Comparison of ENCODE assay signal across 8 cellular contexts in the genomic region with DNA sequence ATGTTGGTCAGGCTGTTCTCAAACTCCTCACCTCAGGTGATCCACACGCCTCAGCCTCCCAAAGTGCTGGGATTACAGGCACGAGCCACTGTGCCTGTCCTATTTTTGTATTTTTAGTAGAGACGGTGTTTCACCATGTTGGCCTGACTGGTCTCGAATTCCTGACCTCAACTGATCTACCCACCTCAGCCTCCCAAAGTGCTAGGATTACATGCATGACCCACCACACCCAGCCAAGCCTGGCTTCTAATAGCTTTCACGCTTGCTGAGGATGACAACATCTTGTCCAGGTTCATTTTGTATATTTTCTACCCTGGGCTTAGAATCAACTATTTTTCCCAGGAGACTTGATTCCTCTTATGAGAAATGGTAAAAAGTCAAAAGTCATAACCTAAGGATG.
"Had no signal": no experiment of that assay in that cellular context is flagged by ENCODE, and none has a peak within 500 bp of the region (broad histone marks: within the 10 kb centered on the region; RNA-seq: fewer than 3 reads in every experiment).

No MANE protein-coding gene starts in this region.

- FAIRE-seq: HepG2, HTR-8/SVneo, K562 had no signal

- H3K27ac ChIP-seq: HL-60, KMS-11 had no signal

- ATAC-seq: HepG2, K562 had no signal

- H3K4me3 ChIP-seq: K562 had no signal

- DNase-seq: IMR-90, KBM-7, KG1 had no signal
